In the genomic region with DNA sequence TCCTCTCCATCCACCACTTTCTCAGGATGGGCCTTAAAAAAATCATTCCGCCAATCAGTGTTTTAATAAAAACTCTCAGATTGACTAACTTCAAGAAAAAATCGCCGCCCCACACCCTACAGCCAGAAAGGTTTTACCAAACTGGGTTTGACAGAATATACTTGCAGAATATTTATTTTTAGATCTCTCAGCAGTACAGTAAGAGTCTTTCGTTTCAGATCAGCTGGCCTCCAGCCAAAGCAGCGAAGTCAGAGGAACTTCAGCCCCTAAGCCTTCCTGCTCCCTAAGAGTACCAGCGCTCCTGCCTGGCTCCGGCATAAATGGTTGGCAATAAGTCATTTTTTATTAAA, we compare ENCODE assay signal across 8 cellular contexts. TPM values are rescaled to one million over a fixed set of nuclear protein-coding genes. Genes with fewer than 3 reads are reported as not detected.
DNase-seq lines count a peak whose midpoint lies in the region; ATAC-seq and TF ChIP-seq lines count a peak whose summit lies in the region.

No MANE protein-coding gene starts in this region.

- H3K27ac Mint-ChIP-seq in stimulated activated naive CD8-positive, alpha-beta T cell treated with anti-CD3 and anti-CD28 coated beads, Interleukin-15, Interleukin-2, amounts not matched to agents 100 ng/mL and 50 ng/mL, for 24 hours = peak overlapping the region; percentile 92

- no peaks in the 10 kb centered on the region for H3K9me3 Mint-ChIP-seq in stimulated activated naive CD8-positive, alpha-beta T cell treated with anti-CD3 and anti-CD28 coated beads, Interleukin-15, Interleukin-2, amounts not matched to agents 100 ng/mL and 50 ng/mL, for 24 hours

- H3K36me3 ChIP-seq in ascending aorta = peaks cover 3 to 14% of the 10 kb centered on the region in 2 donors

- no peaks in the 10 kb centered on the region for H3K27me3 ChIP-seq in ascending aorta

- ATAC-seq in GM21381 (IDR thresholded peaks at IDR 0.05; ENCODE audit: unreplicated experiment) = peak; percentile 50
- peak; percentile 44 for ATAC-seq in left lobe of liver

- DNase-seq in ELR (ENCODE audit: low read depth) (peak; percentile 63), HK-2 (ENCODE audit: unreplicated experiment) (peak; percentile 24), ascending aorta (ENCODE audit: low spot score in 2 of 2) (peak in 1 of 2 donors; percentile 89), left lobe of liver (ENCODE audit: low spot score) (no peak), NCI-H446 treated with DMSO at 0.1 percent for 48 hours (lab: John Stamatoyannopoulos, UW) (no peak), NCI-H1048 (lab: John Stamatoyannopoulos, UW) (no peak)

- TF ChIP-seq CTCF in ascending aorta (IDR thresholded peaks at IDR 0.05) = no peak

- peak overlapping the region; percentile 1 to 29 for H3K4me3 ChIP-seq in ascending aorta

- intact Hi-C loops in ascending aorta (cut with DNase I) = loop anchor here (5.0 kb wide), 1 partner anchor 346 kb away; no protein-coding TSS in a partner anchor

- H3K27me3 Mint-ChIP-seq in stimulated activated naive CD8-positive, alpha-beta T cell treated with anti-CD3 and anti-CD28 coated beads, Interleukin-15, Interleukin-2, amounts not matched to agents 100 ng/mL and 50 ng/mL, for 24 hours = no peaks in the 10 kb centered on the region

- H3K9me3 ChIP-seq in ascending aorta = no peaks in the 10 kb centered on the region

- peaks cover 72% of the 10 kb centered on the region for H3K36me3 Mint-ChIP-seq in stimulated activated naive CD8-positive, alpha-beta T cell treated with anti-CD3 and anti-CD28 coated beads, Interleukin-15, Interleukin-2, amounts not matched to agents 100 ng/mL and 50 ng/mL, for 24 hours (ENCODE audit: low read depth)

- peak overlapping the region; percentile 20 to 58 for H3K27ac ChIP-seq in ascending aorta

- H3K4me1 Mint-ChIP-seq in stimulated activated naive CD8-positive, alpha-beta T cell treated with anti-CD3 and anti-CD28 coated beads, Interleukin-15, Interleukin-2, amounts not matched to agents 100 ng/mL and 50 ng/mL, for 24 hours (ENCODE audit: low read depth) = peaks cover 50% of the 10 kb centered on the region

- H3K4me3 Mint-ChIP-seq in stimulated activated naive CD8-positive, alpha-beta T cell treated with anti-CD3 and anti-CD28 coated beads, Interleukin-15, Interleukin-2, amounts not matched to agents 100 ng/mL and 50 ng/mL, for 24 hours = no peak overlapping the region

- peaks cover 0 to 14% of the 10 kb centered on the region in 2 donors for H3K4me1 ChIP-seq in ascending aorta

RNA-seq across cellular contexts. Expression of a gene that starts 24.7 kb away (rescaled TPM):
- total RNA-seq in ascending aorta = 79.5 TPM
- 10.4 TPM for total RNA-seq in left lobe of liver

Comparison
In these comparisons a context has a peak if more than half of its experiments do, and no peak if none do; other contexts are left out.
1. DNase-seq: peak in ELR (single experiment) and HK-2 (single experiment); none in left lobe of liver (single experiment), NCI-H446 treated with DMSO at 0.1 percent for 48 hours (single experiment) and NCI-H1048 (single experiment).